In the genomic region with DNA sequence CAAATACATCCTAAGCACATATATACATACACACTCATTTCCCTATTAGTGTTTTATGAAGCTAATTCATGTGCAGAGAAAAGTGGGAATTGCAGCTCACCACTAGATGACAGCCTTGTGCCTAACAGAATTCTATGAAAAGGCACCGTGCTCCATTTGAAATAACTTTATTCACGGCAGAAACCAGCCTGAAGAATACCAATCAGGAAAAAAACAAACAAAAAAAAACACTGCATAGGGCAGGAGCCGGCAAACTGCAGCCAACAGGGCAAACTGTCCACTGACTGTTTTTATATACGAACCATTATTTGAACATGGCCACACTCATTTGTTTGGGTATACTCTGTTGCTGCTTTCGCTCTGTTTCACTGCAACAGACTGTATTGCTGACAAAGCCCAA, we compare ENCODE assay signal across 8 cellular contexts. TPM values are rescaled to one million over a fixed set of nuclear protein-coding genes. Genes with fewer than 3 reads are reported as not detected.
DNase-seq lines count a peak whose midpoint lies in the region; FAIRE-seq and TF ChIP-seq lines count a peak whose summit lies in the region.

No MANE protein-coding gene starts in this region.

- TF ChIP-seq CTCF in astrocyte (IDR thresholded peaks at IDR 0.05; ENCODE audit: insufficient read depth, low read depth, low read length) (peak; percentile 77), testis (IDR thresholded peaks at IDR 0.05) (peak; percentile 46 to 71 (median 69))

- H3K36me3 ChIP-seq in astrocyte (ENCODE audit: insufficient read depth, low read length): no peaks in the 10 kb centered on the region
- no peaks in the 10 kb centered on the region for H3K36me3 ChIP-seq in testis (ENCODE audit: low read depth, missing control alignments)

- H3K4me1 Mint-ChIP-seq in astrocyte (ENCODE audit: low read depth, unreplicated experiment): peaks cover 18% of the 10 kb centered on the region

- peak overlapping the region; percentile 48 for H3K9ac ChIP-seq in astrocyte (ENCODE audit: low read length)

- H3K9me3 ChIP-seq in astrocyte (ENCODE audit: insufficient read depth, low read depth, low read length): no peaks in the 10 kb centered on the region
- no peaks in the 10 kb centered on the region for H3K9me3 ChIP-seq in testis

- H3K4me3 ChIP-seq in astrocyte (ENCODE audit: insufficient read depth, low read depth, low read length) (no peak overlapping the region), testis (no peak overlapping the region)

- FAIRE-seq in G401.6 (lab: Jason Lieb, UNC) (peak; percentile 91), astrocyte (lab: Jason Lieb, UNC) (no peak)

- WGBS in testis, 2 donors: 21 to 31% methylated on average over 5 of the region's 5 CpGs

- H3K36me3 Mint-ChIP-seq in astrocyte (ENCODE audit: low read depth, unreplicated experiment): no peaks in the 10 kb centered on the region

- intact Hi-C loops in testis (cut with DNase I; ENCODE audit: low total_unique reads): no loop called here

- H3K27me3 Mint-ChIP-seq in astrocyte (ENCODE audit: low read depth, unreplicated experiment): no peaks in the 10 kb centered on the region

- no peaks in the 10 kb centered on the region for H3K27me3 ChIP-seq in astrocyte (ENCODE audit: insufficient read depth, low read length)
- no peaks in the 10 kb centered on the region for H3K27me3 ChIP-seq in testis

- H3K27ac Mint-ChIP-seq in astrocyte (ENCODE audit: unreplicated experiment): no peak overlapping the region

- DNase-seq in MV-4-11 (lab: John Stamatoyannopoulos, UW) (peak; percentile 32), astrocyte (ENCODE audit: low read depth) (peak; percentile 23), iris pigment epithelial cell (ENCODE audit: low read depth) (peak; percentile 68), testis (peak; percentile 48), NCI-H1436 (lab: John Stamatoyannopoulos, UW) (no peak)
- DNase-seq in activated CD8-positive, alpha-beta memory T cell treated with anti-CD3 and anti-CD28 coated beads, Interleukin-2, amount 50 U/mL, for 4 hours: no peak
- no peak for DNase-seq in stimulated activated naive CD4-positive, alpha-beta T cell treated with Interleukin-2 at 50 U/mL for 16 hours (lab: John Stamatoyannopoulos, UW)

- H3K4me1 ChIP-seq in astrocyte (ENCODE audit: insufficient read depth, low read length) (no peaks in the 10 kb centered on the region), testis (no peaks in the 10 kb centered on the region)

- no peaks in the 10 kb centered on the region for H3K79me2 ChIP-seq in astrocyte (ENCODE audit: insufficient read depth, low read length)

- no peak overlapping the region for H3K4me3 Mint-ChIP-seq in astrocyte (ENCODE audit: unreplicated experiment)

- H3K9me3 Mint-ChIP-seq in astrocyte (ENCODE audit: unreplicated experiment): no peaks in the 10 kb centered on the region

- no peaks in the 10 kb centered on the region for H4K20me1 ChIP-seq in astrocyte (ENCODE audit: insufficient read depth, low read length)

- no peak for TF ChIP-seq POLR2A in testis (IDR thresholded peaks at IDR 0.05)

- H3K4me2 ChIP-seq in astrocyte (ENCODE audit: low read length): peak overlapping the region; percentile 73

- no peak overlapping the region for H2AFZ ChIP-seq in astrocyte (ENCODE audit: low read depth, low read length)

- H3K27ac ChIP-seq in astrocyte (ENCODE audit: low read depth, low read length): no peak overlapping the region
- peak overlapping the region in 1 of 2 donors; percentile 63 for H3K27ac ChIP-seq in testis

RNA-seq across cellular contexts. Expression of gene ERMP1, which starts 33.6 kb away (rescaled TPM):
- total RNA-seq in astrocyte (8.8 and 11.8 TPM in 2 replicates), testis (10 to 100 TPM; 25.7 to 28.9 TPM)
- polyA plus RNA-seq in testis (ENCODE audit: insufficient read depth, low read depth, low replicate concordance): 28.4 TPM

Comparison
In these comparisons a context has a peak if more than half of its experiments do, and no peak if none do; other contexts are left out.
1. DNase-seq: peak in MV-4-11 (single experiment), astrocyte (single experiment), iris pigment epithelial cell (single experiment) and testis (single experiment); none in NCI-H1436 (single experiment), activated CD8-positive, alpha-beta memory T cell treated with anti-CD3 and anti-CD28 coated beads, Interleukin-2, amount 50 U/mL, for 4 hours (single experiment) and stimulated activated naive CD4-positive, alpha-beta T cell treated with Interleukin-2 at 50 U/mL for 16 hours (single experiment).